In genomic region chr15:77012868-77013267, GRCh38 we compare ENCODE assay signal across 13 cellular contexts. TPM values are rescaled to one million over a fixed set of nuclear protein-coding genes. Genes with fewer than 3 reads are reported as not detected.
DNase-seq lines count a peak whose midpoint lies in the region; TF ChIP-seq lines count a peak whose summit lies in the region.
"Had no signal": no experiment of that assay in that cellular context is flagged by ENCODE, and none has a peak within 500 bp of the region (broad histone marks: within the 10 kb centered on the region; RNA-seq: fewer than 3 reads in every experiment).

No MANE protein-coding gene starts in this region.

- intact Hi-C loops in dendritic cell treated with granulocyte-macrophage colony-stimulating factor and Interleukin-4, amounts not matched to agents 40 ng/mL and 50 ng/mL, for 4 days (cut with micrococcal nuclease), result no loop called here
- intact Hi-C loops in transverse colon (cut with DNase I; ENCODE audit: low total_unique reads), result no loop called here

- TF ChIP-seq EP300 in transverse colon (IDR thresholded peaks at IDR 0.05; ENCODE audit: low read depth), result no peak

- H3K9me3 ChIP-seq in transverse colon, result no peaks in the 10 kb centered on the region
- no peaks in the 10 kb centered on the region for H3K9me3 ChIP-seq in mesenchymal stem cell (ENCODE audit: control insufficient read depth, low read length)
- H3K9me3 ChIP-seq: adrenal gland, uterus had no signal

- no peak overlapping the region for H2BK120ac ChIP-seq in mesenchymal stem cell (ENCODE audit: low read depth, low read length)

- no peak overlapping the region for H2BK5ac ChIP-seq in mesenchymal stem cell (ENCODE audit: low read depth, low read length, poor library complexity, severe bottlenecking)

- no peaks in the 10 kb centered on the region for H3K27me3 ChIP-seq in transverse colon
- peaks cover 30 to 50% of the 10 kb centered on the region in 2 experiments for H3K27me3 ChIP-seq in mesenchymal stem cell (ENCODE audit: control insufficient read depth in 1 of 2, insufficient read depth in 1 of 2, low read length in 2 of 2)
- H3K27me3 ChIP-seq: adrenal gland, uterus had no signal

- H3K79me1 ChIP-seq in mesenchymal stem cell (replicated peaks; ENCODE audit: low read length, poor library complexity, severe bottlenecking), result no peaks in the 10 kb centered on the region

- WGBS in transverse colon (ENCODE audit: low coverage in 1 of 2), 2 donors, result 52% methylated on average over 4 of the region's 4 CpGs; no CpG with 5 or more reads in 1 of the 2 donors
- WGBS in mesenchymal stem cell, result 51% methylated on average over 4 of the region's 4 CpGs

- in situ Hi-C loops in transverse colon (cut with MboI; ENCODE audit: low pct_ligation_motif_present in 1 of 4, low pct_unique_long_range_greater_than_20kb in 1 of 4, low sequenced_read_pairs in 3 of 4), result no loop called here

- peak; percentile 40 for DNase-seq in stimulated activated CD4-positive, alpha-beta T cell treated with anti-CD3 and anti-CD28 coated beads, Interleukin-15, amount 100 ng/mL, for 24 hours
- no peak for DNase-seq in stimulated activated CD4-positive, alpha-beta T cell treated with anti-CD3 and anti-CD28 coated beads, Interleukin-4, amount 100 ng/mL, for 1 hour
- peak; percentile 41 for DNase-seq in activated CD4-positive, alpha-beta T cell treated with anti-CD3 and anti-CD28 coated beads, Interleukin-2, amount 50 U/mL, for 1 hour
- DNase-seq in transverse colon, result peak; percentile 35
- DNase-seq in mesenchymal stem cell, result no peak
- DNase-seq in medulla oblongata (ENCODE audit: extremely low spot score), result no peak
- no peak for DNase-seq in SIG-M5 treated with dmso at 0.1 percent for 504 hours (lab: John Stamatoyannopoulos, UW; ENCODE audit: unreplicated experiment)
- DNase-seq: adrenal gland, kidney, NCI-H345, uterus had no signal

- H4K8ac ChIP-seq in mesenchymal stem cell (ENCODE audit: low read length), result no peak overlapping the region

- H2BK12ac ChIP-seq in mesenchymal stem cell (ENCODE audit: low read length in 2 of 2), result no peak overlapping the region

- H3K27ac ChIP-seq in transverse colon, result peak overlapping the region in 3 of 4 donors; percentile 8 to 47 (median 36)
- H3K27ac ChIP-seq in mesenchymal stem cell (ENCODE audit: low read length, poor library complexity, severe bottlenecking), result no peak overlapping the region
- H3K27ac ChIP-seq: adrenal gland, uterus had no signal

- H3K4me2 ChIP-seq in mesenchymal stem cell (ENCODE audit: low read length, poor library complexity, severe bottlenecking), result no peak overlapping the region

- no peak overlapping the region for H2BK15ac ChIP-seq in mesenchymal stem cell (ENCODE audit: low read depth, poor library complexity, severe bottlenecking)

- no peak overlapping the region for H3K23ac ChIP-seq in mesenchymal stem cell (ENCODE audit: low read length in 2 of 2)

- no peak for TF ChIP-seq POLR2A in transverse colon (IDR thresholded peaks at IDR 0.05)

- no peak overlapping the region for H3K18ac ChIP-seq in mesenchymal stem cell (ENCODE audit: low read depth in 1 of 2, low read length in 2 of 2)

- TF ChIP-seq CTCF in transverse colon (IDR thresholded peaks at IDR 0.05), result no peak

- no peak overlapping the region for H3K14ac ChIP-seq in mesenchymal stem cell (ENCODE audit: low read length in 2 of 2)

- H3K9me3 Mint-ChIP-seq in dendritic cell treated with granulocyte-macrophage colony-stimulating factor and Interleukin-4, amounts not matched to agents 40 ng/mL and 50 ng/mL, for 4 days, result no peaks in the 10 kb centered on the region
- H3K9me3 Mint-ChIP-seq: nephron had no signal

- no peak overlapping the region for H2AFZ ChIP-seq in mesenchymal stem cell (ENCODE audit: low read depth, low read length)

- H3K9ac ChIP-seq in mesenchymal stem cell (ENCODE audit: low read length), result no peak overlapping the region

- H2AK5ac ChIP-seq in mesenchymal stem cell (ENCODE audit: low read length, severe bottlenecking), result no peak overlapping the region

- no peak overlapping the region for H3K4me3 Mint-ChIP-seq in dendritic cell treated with granulocyte-macrophage colony-stimulating factor and Interleukin-4, amounts not matched to agents 40 ng/mL and 50 ng/mL, for 4 days
- H3K4me3 Mint-ChIP-seq: nephron had no signal

- H3K4ac ChIP-seq in mesenchymal stem cell (ENCODE audit: low read depth in 1 of 2, low read length in 2 of 2), result no peak overlapping the region

- H3K36me3 ChIP-seq in transverse colon (no peaks in the 10 kb centered on the region), mesenchymal stem cell (ENCODE audit: control insufficient read depth in 1 of 2, insufficient read depth in 2 of 2, low read depth in 1 of 2, low read length in 2 of 2) (no peaks in the 10 kb centered on the region)
- H3K36me3 ChIP-seq: adrenal gland, uterus had no signal

- H3K27ac Mint-ChIP-seq in dendritic cell treated with granulocyte-macrophage colony-stimulating factor and Interleukin-4, amounts not matched to agents 40 ng/mL and 50 ng/mL, for 4 days, result peak overlapping the region; percentile 75
- H3K27ac Mint-ChIP-seq: nephron had no signal

- H3K4me1 ChIP-seq in transverse colon, result peaks cover 0 to 4% (median 0%) of the 10 kb centered on the region in 4 donors
- peaks cover 5% of the 10 kb centered on the region for H3K4me1 ChIP-seq in mesenchymal stem cell (ENCODE audit: control insufficient read depth, insufficient read depth, low read depth, low read length)
- H3K4me1 ChIP-seq: uterus had no signal

- no peak overlapping the region for H4K91ac ChIP-seq in mesenchymal stem cell (ENCODE audit: low read length)

- H3K27me3 Mint-ChIP-seq in dendritic cell treated with granulocyte-macrophage colony-stimulating factor and Interleukin-4, amounts not matched to agents 40 ng/mL and 50 ng/mL, for 4 days, result no peaks in the 10 kb centered on the region

- peaks cover 91% of the 10 kb centered on the region for H3K4me1 Mint-ChIP-seq in dendritic cell treated with granulocyte-macrophage colony-stimulating factor and Interleukin-4, amounts not matched to agents 40 ng/mL and 50 ng/mL, for 4 days (ENCODE audit: low read depth)
- H3K4me1 Mint-ChIP-seq: nephron had no signal

- H3K36me3 Mint-ChIP-seq in dendritic cell treated with granulocyte-macrophage colony-stimulating factor and Interleukin-4, amounts not matched to agents 40 ng/mL and 50 ng/mL, for 4 days (ENCODE audit: low read depth), result peaks cover 85% of the 10 kb centered on the region

- H3K4me3 ChIP-seq in transverse colon, result no peak overlapping the region
- no peak overlapping the region for H3K4me3 ChIP-seq in mesenchymal stem cell (ENCODE audit: insufficient read depth in 1 of 2, low read depth in 1 of 2, low read length in 2 of 2)
- H3K4me3 ChIP-seq: adrenal gland, uterus had no signal

RNA-seq across cellular contexts. Expression of gene PSTPIP1, which starts 17.9 kb away (rescaled TPM):
- total RNA-seq in transverse colon, result 10 to 100 TPM in 1 of 4 donors, 1 to 10 TPM in 3; 1.4 to 35.2 (median 8.7) TPM
- not detected for polyA plus RNA-seq in mesenchymal stem cell (2013, experiment 1 of 2)
- not detected for polyA plus RNA-seq in mesenchymal stem cell (2013, experiment 2 of 2)

RNA-seq across cellular contexts. Expression of gene TSPAN3, which starts 58.0 kb away (rescaled TPM):
- total RNA-seq in transverse colon, result 1,000 to 10,000 TPM in 1 of 4 donors, 100 to 1,000 TPM in 3; 365 to 1,069 (median 676) TPM
- polyA plus RNA-seq in mesenchymal stem cell (2013, experiment 1 of 2), result 226 TPM
- polyA plus RNA-seq in mesenchymal stem cell (2013, experiment 2 of 2), result 236 TPM

Comparison
In these comparisons a context has a peak if more than half of its experiments do, and no peak if none do; other contexts are left out.
1. DNase-seq: peak in stimulated activated CD4-positive, alpha-beta T cell treated with anti-CD3 and anti-CD28 coated beads, Interleukin-15, amount 100 ng/mL, for 24 hours (single experiment), activated CD4-positive, alpha-beta T cell treated with anti-CD3 and anti-CD28 coated beads, Interleukin-2, amount 50 U/mL, for 1 hour (single experiment) and transverse colon (single experiment); none in stimulated activated CD4-positive, alpha-beta T cell treated with anti-CD3 and anti-CD28 coated beads, Interleukin-4, amount 100 ng/mL, for 1 hour (single experiment), mesenchymal stem cell (single experiment), medulla oblongata (single experiment) and SIG-M5 treated with dmso at 0.1 percent for 504 hours (single experiment).